5 cellular contexts compared by ENCODE assay signal in the genomic region with DNA sequence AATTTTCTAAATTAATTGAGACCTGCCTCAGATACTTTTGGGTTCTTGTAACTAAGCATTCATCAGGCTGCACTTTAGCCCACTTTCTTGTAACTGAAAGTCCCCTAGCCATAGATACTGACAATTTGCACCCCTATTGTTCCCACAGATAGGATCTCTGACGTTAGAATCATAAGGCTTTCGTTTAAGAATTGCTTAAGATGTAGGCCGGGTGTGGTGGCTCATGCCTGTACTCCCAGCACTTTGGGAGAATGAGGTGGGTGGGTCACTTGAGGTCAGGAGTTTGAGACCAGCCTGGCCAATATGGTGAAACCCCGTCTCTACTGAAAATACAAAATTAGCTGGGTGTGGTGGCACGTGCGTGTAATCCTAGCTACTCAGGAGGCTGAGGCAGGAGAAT. TPM values are rescaled to one million over a fixed set of nuclear protein-coding genes. Genes with fewer than 3 reads are reported as not detected.
"Had no signal": no experiment of that assay in that cellular context is flagged by ENCODE, and none has a peak within 500 bp of the region (broad histone marks: within the 10 kb centered on the region; RNA-seq: fewer than 3 reads in every experiment).

No MANE protein-coding gene starts in this region.

RNA-seq across cellular contexts. Expression of gene ERVH48-1, which starts 32.7 kb away (rescaled TPM):
- total RNA-seq: activated B cell treated with CpG ODN at 0.5 μM for 24 hours; activated T-cell treated with anti-CD3 and anti-CD28 coated beads, Interleukin-2, amount 50 U/mL, for 4 hours; adrenal gland; bronchial epithelial cell; SJCRH30 had no signal
- polyA plus RNA-seq: adrenal gland had no signal
